ENCODE assay signal across 24 cellular contexts in the genomic region with DNA sequence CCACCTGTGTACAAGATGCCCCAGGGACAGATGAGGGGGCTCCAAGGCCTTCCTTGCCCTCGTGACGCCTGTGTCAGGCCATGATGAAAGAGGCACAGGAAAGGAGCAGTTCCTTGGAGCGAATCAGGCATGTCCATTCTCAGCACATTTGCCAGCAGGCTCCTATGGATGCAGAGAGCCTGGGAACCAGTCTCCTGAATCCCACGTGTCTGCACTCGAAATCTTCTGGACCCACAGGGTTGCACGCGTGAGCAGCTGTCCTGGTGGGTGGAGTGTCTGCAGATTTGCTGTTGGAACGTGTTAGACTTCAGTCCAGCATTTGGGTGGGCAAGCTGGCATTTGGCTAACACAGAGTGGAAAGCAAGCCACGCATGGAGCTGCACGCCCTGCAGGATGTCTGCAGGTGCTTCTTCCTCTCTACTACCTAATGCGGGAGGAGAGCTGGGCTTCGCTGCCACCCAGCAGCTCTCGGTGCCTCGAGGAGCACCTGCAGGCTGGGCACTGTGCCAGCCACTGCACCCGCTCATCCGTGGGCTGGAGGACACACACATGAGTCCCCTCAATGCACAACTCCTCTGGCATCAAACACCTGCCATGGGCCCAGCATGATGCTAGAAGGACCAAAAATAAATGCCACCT.
DNase-seq lines count a peak whose midpoint lies in the region; ATAC-seq and TF ChIP-seq lines count a peak whose summit lies in the region.
"Had no signal": no experiment of that assay in that cellular context is flagged by ENCODE, and none has a peak within 500 bp of the region (broad histone marks: within the 10 kb centered on the region; RNA-seq: fewer than 3 reads in every experiment).

No MANE protein-coding gene starts in this region.

- in situ Hi-C loops in GM13976 (cut with MboI; ENCODE audit: low sequenced_read_pairs, unreplicated experiment) = no loop called here

- DNase-seq in NCI-H2107 treated with DMSO at 0.1 percent for 48 hours (lab: John Stamatoyannopoulos, UW; ENCODE audit: unreplicated experiment) (peak; percentile 9), NCI-H2107 (lab: John Stamatoyannopoulos, UW) (no peak), GM13976 (ENCODE audit: low spot score) (peak; percentile 13), NCI-H345 treated with DMSO at 0.1 percent for 48 hours (lab: John Stamatoyannopoulos, UW; ENCODE audit: unreplicated experiment) (peak; percentile 47), kidney tubule cell (ENCODE audit: low spot score) (peak; percentile 3), A172 (ENCODE audit: low spot score) (no peak)
- DNase-seq: activated CD4-positive, alpha-beta T cell treated with anti-CD3 and anti-CD28 coated beads for 4 hours; activated CD8-positive, alpha-beta T cell treated with anti-CD3 and anti-CD28 coated beads, Interleukin-2, amount 10 ng/mL, durations not matched to agents 7 days and 5 days; activated naive CD8-positive, alpha-beta T cell treated with anti-CD3 and anti-CD28 coated beads, Interleukin-2, amount 10 ng/mL, durations not matched to agents 7 days and 5 days; CD4-positive, alpha-beta T cell; effector CD8-positive, alpha-beta T cell; kidney glomerular epithelial cell; mucosa of descending colon; natural killer cell; NCI-H2171 treated with DMSO at 0.1 percent for 48 hours; NCI-H524; nucleus accumbens; psoas muscle; SIG-M5; stimulated activated CD4-positive, alpha-beta T cell treated with anti-CD3 and anti-CD28 coated beads, Interleukin-4, amount 100 ng/mL, for 1 hour; T1000 had no signal

- ATAC-seq in GM19023 (IDR thresholded peaks at IDR 0.05; ENCODE audit: unreplicated experiment) (no peak), HG03095 (IDR thresholded peaks at IDR 0.05; ENCODE audit: unreplicated experiment) (no peak)
- ATAC-seq: activated CD8-positive, alpha-beta T cell treated with anti-CD3 and anti-CD28 coated beads, Interleukin-2, amount 10 ng/mL, durations not matched to agents 7 days and 5 days; gastroesophageal sphincter; mucosa of descending colon; natural killer cell; psoas muscle had no signal

- TF ChIP-seq CTCF in GM13976 (IDR thresholded peaks at IDR 0.05; ENCODE audit: borderline replicate concordance, control extremely low read depth, extremely low read depth, insufficient read depth, missing control alignments) = no peak

Comparison
In these comparisons a context has a peak if more than half of its experiments do, and no peak if none do; other contexts are left out.
1. DNase-seq: peak in NCI-H2107 treated with DMSO at 0.1 percent for 48 hours (single experiment), GM13976 (single experiment), NCI-H345 treated with DMSO at 0.1 percent for 48 hours (single experiment) and kidney tubule cell (single experiment); none in NCI-H2107 (single experiment) and A172 (single experiment).